In genomic region chr1:207972350-207972749, GRCh38 we compare ENCODE assay signal across 25 cellular contexts.
"Had no signal": no experiment of that assay in that cellular context is flagged by ENCODE, and none has a peak within 500 bp of the region (broad histone marks: within the 10 kb centered on the region; RNA-seq: fewer than 3 reads in every experiment).

No MANE protein-coding gene starts in this region.

- H3K36me3 ChIP-seq: right lobe of liver, stomach, suprapubic skin, tibial nerve, uterus had no signal

- H3K27me3 ChIP-seq: right lobe of liver, stomach, suprapubic skin, tibial nerve, uterus had no signal

- H3K4me1 ChIP-seq: parathyroid adenoma, right lobe of liver, suprapubic skin, tibial nerve, uterus had no signal

- H3K4me3 ChIP-seq: right lobe of liver, stomach, suprapubic skin, tibial nerve, uterus had no signal

- H3K9me3 Mint-ChIP-seq: activated naive CD8-positive, alpha-beta T cell treated with anti-CD3 and anti-CD28 coated beads, Interleukin-2, amount 10 ng/mL, durations not matched to agents 7 days and 5 days; activated T-cell treated with anti-CD3 and anti-CD28 coated beads, Interleukin-2, amount 50 U/mL, for 24 hours; activated T-helper 17 cell treated with anti-CD3 and anti-CD28 coated beads, Interleukin-2, amount 50 U/mL, for 72 hours; natural killer cell treated with Interleukin-12 subunit alpha and Interleukin-12 subunit beta and Interleukin-15 and Interleukin-18, amount 100 ng/mL, for 72 hours; stimulated activated memory B cell treated with anti-CD40 and anti-IgM and Interleukin-4, amounts not matched to agents 10 μg/mL and 1 μg/mL and 100 μg/mL, for 72 hours; T-cell; T-helper 2 cell treated with Interferon-gamma antibody and Interleukin-4, amounts not matched to agents 5 μg/mL and 100 μg/mL, for 36 hours had no signal

- H3K9ac ChIP-seq: parathyroid adenoma had no signal

- H3K9me3 ChIP-seq: right lobe of liver, stomach, suprapubic skin, tibial nerve, uterus had no signal

- H3K36me3 Mint-ChIP-seq: activated naive CD8-positive, alpha-beta T cell treated with anti-CD3 and anti-CD28 coated beads, Interleukin-2, amount 10 ng/mL, durations not matched to agents 7 days and 5 days; natural killer cell treated with Interleukin-12 subunit alpha and Interleukin-12 subunit beta and Interleukin-15 and Interleukin-18, amount 100 ng/mL, for 72 hours; stimulated activated memory B cell treated with anti-CD40 and anti-IgM and Interleukin-4, amounts not matched to agents 10 μg/mL and 1 μg/mL and 100 μg/mL, for 72 hours; T-cell had no signal

- H3K4me3 Mint-ChIP-seq: activated naive CD8-positive, alpha-beta T cell treated with anti-CD3 and anti-CD28 coated beads, Interleukin-2, amount 10 ng/mL, durations not matched to agents 7 days and 5 days; activated T-cell treated with anti-CD3 and anti-CD28 coated beads, Interleukin-2, amount 50 U/mL, for 24 hours; activated T-helper 17 cell treated with anti-CD3 and anti-CD28 coated beads, Interleukin-2, amount 50 U/mL, for 72 hours; natural killer cell treated with Interleukin-12 subunit alpha and Interleukin-12 subunit beta and Interleukin-15 and Interleukin-18, amount 100 ng/mL, for 72 hours; stimulated activated memory B cell treated with anti-CD40 and anti-IgM and Interleukin-4, amounts not matched to agents 10 μg/mL and 1 μg/mL and 100 μg/mL, for 72 hours; T-cell; T-helper 2 cell treated with Interferon-gamma antibody and Interleukin-4, amounts not matched to agents 5 μg/mL and 100 μg/mL, for 36 hours had no signal

- DNase-seq: activated CD4-positive, alpha-beta T cell treated with anti-CD3 and anti-CD28 coated beads for 1 hour; activated CD8-positive, alpha-beta memory T cell treated with anti-CD3 and anti-CD28 coated beads for 24 hours; activated CD8-positive, alpha-beta memory T cell treated with anti-CD3 and anti-CD28 coated beads, Interleukin-2, amount 50 U/mL, for 4 hours; activated naive CD4-positive, alpha-beta T cell; activated naive CD8-positive, alpha-beta T cell treated with anti-CD3 and anti-CD28 coated beads, Interleukin-2, amount 10 ng/mL, durations not matched to agents 7 days and 5 days; activated T-cell treated with anti-CD3 and anti-CD28 coated beads, Interleukin-2, amount 50 U/mL, for 24 hours; amniotic stem cell; cortex of kidney; foreskin melanocyte; hippocampal formation; kidney glomerular epithelial cell; midbrain; right lobe of liver; small intestine; stimulated activated CD4-positive, alpha-beta T cell treated with anti-CD3 and anti-CD28 coated beads, Interleukin-2, amount 100 ng/mL, for 24 hours; stomach; T-cell; uterus had no signal

- H2AFZ ChIP-seq: parathyroid adenoma had no signal

- H3K4me1 Mint-ChIP-seq: activated naive CD8-positive, alpha-beta T cell treated with anti-CD3 and anti-CD28 coated beads, Interleukin-2, amount 10 ng/mL, durations not matched to agents 7 days and 5 days; activated T-helper 17 cell treated with anti-CD3 and anti-CD28 coated beads, Interleukin-2, amount 50 U/mL, for 72 hours; T-cell had no signal

- H3K27ac ChIP-seq: parathyroid adenoma, right lobe of liver, stomach, suprapubic skin, tibial nerve, uterus had no signal

- H3K27ac Mint-ChIP-seq: activated naive CD8-positive, alpha-beta T cell treated with anti-CD3 and anti-CD28 coated beads, Interleukin-2, amount 10 ng/mL, durations not matched to agents 7 days and 5 days; activated T-cell treated with anti-CD3 and anti-CD28 coated beads, Interleukin-2, amount 50 U/mL, for 24 hours; activated T-helper 17 cell treated with anti-CD3 and anti-CD28 coated beads, Interleukin-2, amount 50 U/mL, for 72 hours; natural killer cell treated with Interleukin-12 subunit alpha and Interleukin-12 subunit beta and Interleukin-15 and Interleukin-18, amount 100 ng/mL, for 72 hours; stimulated activated memory B cell treated with anti-CD40 and anti-IgM and Interleukin-4, amounts not matched to agents 10 μg/mL and 1 μg/mL and 100 μg/mL, for 72 hours; T-cell; T-helper 2 cell treated with Interferon-gamma antibody and Interleukin-4, amounts not matched to agents 5 μg/mL and 100 μg/mL, for 36 hours had no signal

- H3K79me2 ChIP-seq: parathyroid adenoma had no signal

- ATAC-seq: activated T-helper 17 cell treated with anti-CD3 and anti-CD28 coated beads, Interleukin-2, amount 50 U/mL, for 72 hours; natural killer cell treated with Interleukin-12 subunit alpha and Interleukin-12 subunit beta and Interleukin-15 and Interleukin-18, amount 100 ng/mL, for 72 hours; right lobe of liver; stimulated activated memory B cell treated with anti-CD40 and anti-IgM and Interleukin-4, amounts not matched to agents 10 μg/mL and 1 μg/mL and 100 μg/mL, for 72 hours; T-cell had no signal
